ENCODE assay signal across 30 cellular contexts in genomic region chr5:64876203-64876602, GRCh38.
"Had no signal": no experiment of that assay in that cellular context is flagged by ENCODE, and none has a peak within 500 bp of the region (broad histone marks: within the 10 kb centered on the region; RNA-seq: fewer than 3 reads in every experiment).

No MANE protein-coding gene starts in this region.

- H3K27me3 Mint-ChIP-seq: activated B cell treated with CpG ODN at 0.5 μM for 24 hours; activated CD4-positive, alpha-beta T cell treated with anti-CD3 and anti-CD28 coated beads, Interleukin-2, amount 10 ng/mL, durations not matched to agents 24 days and 14 days; activated CD8-positive, alpha-beta T cell treated with anti-CD3 and anti-CD28 coated beads for 36 hours; activated naive CD4-positive, alpha-beta T cell treated with anti-CD3 and anti-CD28 coated beads, Interleukin-2, amount 50 U/mL, for 24 hours; activated naive CD8-positive, alpha-beta T cell treated with anti-CD3 and anti-CD28 coated beads, Interleukin-2, amount 10 ng/mL, durations not matched to agents 7 days and 5 days; brain had no signal

- FAIRE-seq: bronchial epithelial cell had no signal

- H3K4me3 Mint-ChIP-seq: activated B cell treated with CpG ODN at 0.5 μM for 24 hours; activated CD4-positive, alpha-beta T cell treated with anti-CD3 and anti-CD28 coated beads, Interleukin-2, amount 10 ng/mL, durations not matched to agents 24 days and 14 days; activated CD8-positive, alpha-beta T cell treated with anti-CD3 and anti-CD28 coated beads for 36 hours; activated naive CD4-positive, alpha-beta T cell treated with anti-CD3 and anti-CD28 coated beads, Interleukin-2, amount 50 U/mL, for 24 hours; activated naive CD8-positive, alpha-beta T cell treated with anti-CD3 and anti-CD28 coated beads, Interleukin-2, amount 10 ng/mL, durations not matched to agents 7 days and 5 days; brain had no signal

- H3K4me1 Mint-ChIP-seq: activated B cell treated with CpG ODN at 0.5 μM for 24 hours; activated CD4-positive, alpha-beta T cell treated with anti-CD3 and anti-CD28 coated beads, Interleukin-2, amount 10 ng/mL, durations not matched to agents 24 days and 14 days; activated naive CD4-positive, alpha-beta T cell treated with anti-CD3 and anti-CD28 coated beads, Interleukin-2, amount 50 U/mL, for 24 hours; activated naive CD8-positive, alpha-beta T cell treated with anti-CD3 and anti-CD28 coated beads, Interleukin-2, amount 10 ng/mL, durations not matched to agents 7 days and 5 days had no signal

- H3K36me3 ChIP-seq: adrenal gland, SJCRH30 had no signal

- ATAC-seq: activated CD8-positive, alpha-beta T cell treated with anti-CD3 and anti-CD28 coated beads for 36 hours; Panc1 had no signal

- H3K9me3 Mint-ChIP-seq: activated B cell treated with CpG ODN at 0.5 μM for 24 hours; activated CD4-positive, alpha-beta T cell treated with anti-CD3 and anti-CD28 coated beads, Interleukin-2, amount 10 ng/mL, durations not matched to agents 24 days and 14 days; activated CD8-positive, alpha-beta T cell treated with anti-CD3 and anti-CD28 coated beads for 36 hours; activated naive CD4-positive, alpha-beta T cell treated with anti-CD3 and anti-CD28 coated beads, Interleukin-2, amount 50 U/mL, for 24 hours; activated T-helper 2 cell treated with anti-CD3 and anti-CD28 coated beads, Interferon-gamma antibody, Interleukin-2, Interleukin-4, amounts not matched to agents 10 μg/mL and 5 μg/mL and 100 μg/mL, durations not matched to agents 14 hours and 24 hours and 36 hours; brain had no signal

- DNase-seq: activated B cell treated with CpG ODN at 0.5 μM for 24 hours; activated CD4-positive, alpha-beta T cell treated with anti-CD3 and anti-CD28 coated beads for 1 hour; activated CD4-positive, alpha-beta T cell treated with anti-CD3 and anti-CD28 coated beads, Interleukin-2, amount 10 ng/mL, durations not matched to agents 24 days and 14 days; activated CD4-positive, alpha-beta T cell treated with anti-CD3 and anti-CD28 coated beads, Interleukin-2, amount 50 U/mL, for 4 hours; activated CD8-positive, alpha-beta T cell treated with anti-CD3 and anti-CD28 coated beads for 36 hours; activated gamma-delta T cell; activated naive CD4-positive, alpha-beta T cell treated with Interleukin-2 at 50 U/mL for 16 hours; activated naive CD8-positive, alpha-beta T cell treated with anti-CD3 and anti-CD28 coated beads, Interleukin-2, amount 10 ng/mL, durations not matched to agents 7 days and 5 days; activated T-cell treated with anti-CD3 and anti-CD28 coated beads, Interleukin-2, amount 50 U/mL, for 1 hour; adrenal gland; anterior cingulate cortex; caudate nucleus; NCI-H1105; NCI-H1417 treated with DMSO at 0.1 percent for 48 hours; NCI-H187 treated with DMSO at 0.1 percent for 48 hours; NCI-H2081; NCI-H2171 treated with DMSO at 0.1 percent for 48 hours; NCI-H226; NCI-H524 treated with DMSO at 0.1 percent for 48 hours; SHP77; SJCRH30; T-helper 1 cell; T-helper 2 cell; T-helper 9 cell had no signal

- H3K9me3 ChIP-seq: adrenal gland, SJCRH30 had no signal

- H3K36me3 Mint-ChIP-seq: brain had no signal

- H3K27me3 ChIP-seq: adrenal gland, SJCRH30 had no signal

- H3K4me1 ChIP-seq: adrenal gland, SJCRH30 had no signal

- H3K4me3 ChIP-seq: adrenal gland, SJCRH30, SK-N-MC had no signal

- H3K27ac Mint-ChIP-seq: activated B cell treated with CpG ODN at 0.5 μM for 24 hours; activated CD4-positive, alpha-beta T cell treated with anti-CD3 and anti-CD28 coated beads, Interleukin-2, amount 10 ng/mL, durations not matched to agents 24 days and 14 days; activated CD8-positive, alpha-beta T cell treated with anti-CD3 and anti-CD28 coated beads for 36 hours; activated naive CD4-positive, alpha-beta T cell treated with anti-CD3 and anti-CD28 coated beads, Interleukin-2, amount 50 U/mL, for 24 hours; activated naive CD8-positive, alpha-beta T cell treated with anti-CD3 and anti-CD28 coated beads, Interleukin-2, amount 10 ng/mL, durations not matched to agents 7 days and 5 days; activated T-helper 2 cell treated with anti-CD3 and anti-CD28 coated beads, Interferon-gamma antibody, Interleukin-2, Interleukin-4, amounts not matched to agents 10 μg/mL and 5 μg/mL and 100 μg/mL, durations not matched to agents 14 hours and 24 hours and 36 hours had no signal
